Comparison of ENCODE assay signal across 9 cellular contexts in the genomic region with DNA sequence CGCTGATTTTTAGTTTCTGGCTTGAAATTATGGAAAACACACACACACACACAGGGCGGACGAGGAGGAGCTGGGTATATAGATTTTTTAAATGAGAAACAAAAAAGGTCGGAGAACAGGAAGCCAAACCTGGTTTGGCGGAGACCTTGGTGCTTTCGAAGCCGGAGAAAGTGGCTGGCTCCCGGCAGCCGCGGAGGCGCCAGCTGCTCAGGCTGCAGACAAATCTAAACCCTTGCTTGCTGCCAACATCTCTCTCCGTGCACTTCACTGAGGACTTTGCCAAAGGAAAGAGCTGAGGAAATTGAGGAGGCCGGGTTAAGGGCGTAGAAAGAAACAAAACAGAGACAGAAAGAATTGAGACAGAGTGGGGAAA. TPM values are rescaled to one million over a fixed set of nuclear protein-coding genes. Genes with fewer than 3 reads are reported as not detected.
A peak's percentile ranks its signal among the peaks of the same experiment; 100 is the strongest.
DNase-seq lines count a peak whose midpoint lies in the region; ATAC-seq, FAIRE-seq and TF ChIP-seq lines count a peak whose summit lies in the region.
"Had no signal": no experiment of that assay in that cellular context is flagged by ENCODE, and none has a peak within 500 bp of the region (broad histone marks: within the 10 kb centered on the region; RNA-seq: fewer than 3 reads in every experiment).

No MANE protein-coding gene starts in this region.

- H3K4me2 ChIP-seq in astrocyte (ENCODE audit: low read length), result peak overlapping the region; percentile 88

- peak overlapping the region; percentile 17 for H3K4me3 Mint-ChIP-seq in astrocyte (ENCODE audit: unreplicated experiment)

- H3K4me1 ChIP-seq in right atrium auricular region (peaks cover 0 to 42% of the 10 kb centered on the region in 2 donors), astrocyte (ENCODE audit: insufficient read depth, low read length) (peaks cover 18% of the 10 kb centered on the region), lung (ENCODE audit: control insufficient read depth in 2 of 2, insufficient read depth in 2 of 2, low read length in 2 of 2) (peaks cover 0 to 20% of the 10 kb centered on the region in 2 donors), upper lobe of right lung (peaks cover 24% of the 10 kb centered on the region)

- ATAC-seq in Right ventricle myocardium superior (ENCODE audit: poor library complexity), result peak; percentile 53
- no peak for ATAC-seq in lung (ENCODE audit: insufficient read depth, low FRiP score)
- no peak for ATAC-seq in upper lobe of right lung
- ATAC-seq in HG03442 (IDR thresholded peaks at IDR 0.05; ENCODE audit: unreplicated experiment), result no peak

- H3K9ac ChIP-seq in astrocyte (ENCODE audit: low read length), result peak overlapping the region; percentile 93

- H3K9me3 ChIP-seq in right atrium auricular region (peaks cover 0 to 28% of the 10 kb centered on the region in 2 donors), astrocyte (ENCODE audit: insufficient read depth, low read depth, low read length) (no peaks in the 10 kb centered on the region), lung (ENCODE audit: control insufficient read depth in 2 of 2, insufficient read depth in 1 of 2, low read length in 1 of 2) (peaks cover 0 to 35% of the 10 kb centered on the region in 2 donors), upper lobe of right lung (no peaks in the 10 kb centered on the region)

- H3K4me3 ChIP-seq in right atrium auricular region (peak overlapping the region in 1 of 2 donors; percentile 31), astrocyte (ENCODE audit: insufficient read depth, low read depth, low read length) (peak overlapping the region; percentile 82), lung (no peak overlapping the region), upper lobe of right lung (peak overlapping the region; percentile 14)

- no peak for FAIRE-seq in astrocyte (lab: Jason Lieb, UNC)

- DNase-seq in Right ventricle myocardium superior (no peak), right atrium auricular region (ENCODE audit: low spot score) (no peak), astrocyte (ENCODE audit: low read depth) (no peak), lung (ENCODE audit: low spot score) (peak; percentile 26), upper lobe of right lung (no peak), DMS79 treated with DMSO at 0.1 percent for 48 hours (lab: John Stamatoyannopoulos, UW) (no peak)
- no peak for DNase-seq in NK-92 treated with Interleukin-12 subunit alpha and Interleukin-12 subunit beta, amount 100 ng/mL, for 24 hours (lab: John Stamatoyannopoulos, UW)

- intact Hi-C loops in Right ventricle myocardium superior (cut with DNase I) (no loop called here), upper lobe of right lung (cut with DNase I) (no loop called here)

- no peaks in the 10 kb centered on the region for H3K36me3 Mint-ChIP-seq in astrocyte (ENCODE audit: low read depth, unreplicated experiment)

- H4K20me1 ChIP-seq in astrocyte (ENCODE audit: insufficient read depth, low read length), result peaks cover 13% of the 10 kb centered on the region

- TF ChIP-seq CTCF in right atrium auricular region (IDR thresholded peaks at IDR 0.05) (no peak), astrocyte (IDR thresholded peaks at IDR 0.05; ENCODE audit: insufficient read depth, low read depth, low read length) (no peak), lung (IDR thresholded peaks at IDR 0.05; ENCODE audit: control extremely low read depth, extremely low read depth) (no peak), upper lobe of right lung (IDR thresholded peaks at IDR 0.05) (no peak)

- H3K27ac ChIP-seq in right atrium auricular region, result no peak overlapping the region
- peak overlapping the region; percentile 84 for H3K27ac ChIP-seq in astrocyte (ENCODE audit: low read depth, low read length)
- no peak overlapping the region for H3K27ac ChIP-seq in lung (ENCODE audit: low read depth in 1 of 2, low read length in 1 of 2)
- no peak overlapping the region for H3K27ac ChIP-seq in upper lobe of right lung

- peaks cover 85% of the 10 kb centered on the region for H3K27me3 Mint-ChIP-seq in astrocyte (ENCODE audit: low read depth, unreplicated experiment)

- peaks cover 82% of the 10 kb centered on the region for H3K79me2 ChIP-seq in astrocyte (ENCODE audit: insufficient read depth, low read length)

- H2AFZ ChIP-seq in astrocyte (ENCODE audit: low read depth, low read length), result no peak overlapping the region

- H3K27me3 ChIP-seq in right atrium auricular region (peaks cover 66 to 85% of the 10 kb centered on the region in 2 donors), astrocyte (ENCODE audit: insufficient read depth, low read length) (peaks cover 62% of the 10 kb centered on the region), lung (ENCODE audit: control insufficient read depth, insufficient read depth) (peaks cover 17% of the 10 kb centered on the region), upper lobe of right lung (peaks cover 98% of the 10 kb centered on the region)

- WGBS in lung, 2 donors, result 3 to 7% methylated on average over 14 of the region's 14 CpGs

- H3K9me3 Mint-ChIP-seq in astrocyte (ENCODE audit: unreplicated experiment), result peaks cover 31% of the 10 kb centered on the region

- peak overlapping the region; percentile 85 for H3K27ac Mint-ChIP-seq in astrocyte (ENCODE audit: unreplicated experiment)

- H3K36me3 ChIP-seq in right atrium auricular region, result no peaks in the 10 kb centered on the region
- peaks cover 4% of the 10 kb centered on the region for H3K36me3 ChIP-seq in astrocyte (ENCODE audit: insufficient read depth, low read length)
- H3K36me3 ChIP-seq in lung (ENCODE audit: control insufficient read depth in 2 of 2, insufficient read depth in 2 of 2, low read length in 2 of 2), result no peaks in the 10 kb centered on the region
- H3K36me3 ChIP-seq in upper lobe of right lung, result no peaks in the 10 kb centered on the region

- peaks cover 4% of the 10 kb centered on the region for H3K4me1 Mint-ChIP-seq in astrocyte (ENCODE audit: low read depth, unreplicated experiment)

RNA-seq across cellular contexts. Expression of gene ZIC1, which starts 2.1 kb away (rescaled TPM):
- total RNA-seq in Right ventricle myocardium superior (not detected), right atrium auricular region (under 1 TPM in 1 of 2 donors, not detected in 1; 0.04 TPM), astrocyte (0.19 and 0.30 TPM in 2 replicates), lung (not detected), upper lobe of right lung (not detected)
- polyA plus RNA-seq in lung, result under 1 TPM; under 0.01 to 0.10 TPM
- total RNA-seq: lung microvascular endothelial cell had no signal

RNA-seq across cellular contexts. Expression of gene ZIC4, which starts 4.9 kb away (rescaled TPM):
- not detected for total RNA-seq in Right ventricle myocardium superior
- not detected for total RNA-seq in right atrium auricular region
- total RNA-seq in astrocyte, result not detected in 2 replicates
- total RNA-seq in lung, result not detected
- polyA plus RNA-seq in lung, result not detected
- total RNA-seq in upper lobe of right lung, result not detected
- total RNA-seq: lung microvascular endothelial cell had no signal
